ENCODE assay signal across 2 cellular contexts in genomic region chr19:10621966-10622365, GRCh38.
TF ChIP-seq lines count a peak whose summit lies in the region.

No MANE protein-coding gene starts in this region.

TF ChIP-seq in IMR-90, 13 proteins besides CTCF, POLR2A, EP300 and RAD21:
- TF ChIP-seq SMC3 (IDR thresholded peaks at IDR 0.05; ENCODE audit: low read depth, low read length): no peak
- TF ChIP-seq MAFK (IDR thresholded peaks at IDR 0.05; ENCODE audit: low read depth, low read length): no peak
- TF ChIP-seq USF2 (IDR thresholded peaks at IDR 0.05; ENCODE audit: low read depth, low read length): no peak

TF ChIP-seq in SK-N-SH, 30 proteins besides CTCF, POLR2A, EP300 and RAD21:
- no peak for TF ChIP-seq GABPA (IDR thresholded peaks at IDR 0.05; ENCODE audit: low read depth)
- no peak for TF ChIP-seq TCF12 (IDR thresholded peaks at IDR 0.05)
- TF ChIP-seq FOSL2 (IDR thresholded peaks at IDR 0.05; ENCODE audit: borderline replicate concordance, low read depth): no peak
- TF ChIP-seq NFIC (IDR thresholded peaks at IDR 0.05; ENCODE audit: borderline replicate concordance): no peak
- no peak for TF ChIP-seq CHD2 (IDR thresholded peaks at IDR 0.05; ENCODE audit: low read length, partially characterized antibody)
- TF ChIP-seq SIN3A (IDR thresholded peaks at IDR 0.05; ENCODE audit: borderline replicate concordance, low read depth, low read length): no peak
- TF ChIP-seq SMC3 (IDR thresholded peaks at IDR 0.05; ENCODE audit: low read depth, low read length): no peak
- no peak for TF ChIP-seq MAX (IDR thresholded peaks at IDR 0.05; ENCODE audit: low read depth)
- no peak for TF ChIP-seq YY1 (IDR thresholded peaks at IDR 0.05; ENCODE audit: low read depth)
- no peak for TF ChIP-seq TEAD4 (IDR thresholded peaks at IDR 0.05; ENCODE audit: borderline replicate concordance, insufficient read depth)
- TF ChIP-seq GATA2 (CRISPR knock-in tag; IDR thresholded peaks at IDR 0.05): no peak
